In the genomic region with DNA sequence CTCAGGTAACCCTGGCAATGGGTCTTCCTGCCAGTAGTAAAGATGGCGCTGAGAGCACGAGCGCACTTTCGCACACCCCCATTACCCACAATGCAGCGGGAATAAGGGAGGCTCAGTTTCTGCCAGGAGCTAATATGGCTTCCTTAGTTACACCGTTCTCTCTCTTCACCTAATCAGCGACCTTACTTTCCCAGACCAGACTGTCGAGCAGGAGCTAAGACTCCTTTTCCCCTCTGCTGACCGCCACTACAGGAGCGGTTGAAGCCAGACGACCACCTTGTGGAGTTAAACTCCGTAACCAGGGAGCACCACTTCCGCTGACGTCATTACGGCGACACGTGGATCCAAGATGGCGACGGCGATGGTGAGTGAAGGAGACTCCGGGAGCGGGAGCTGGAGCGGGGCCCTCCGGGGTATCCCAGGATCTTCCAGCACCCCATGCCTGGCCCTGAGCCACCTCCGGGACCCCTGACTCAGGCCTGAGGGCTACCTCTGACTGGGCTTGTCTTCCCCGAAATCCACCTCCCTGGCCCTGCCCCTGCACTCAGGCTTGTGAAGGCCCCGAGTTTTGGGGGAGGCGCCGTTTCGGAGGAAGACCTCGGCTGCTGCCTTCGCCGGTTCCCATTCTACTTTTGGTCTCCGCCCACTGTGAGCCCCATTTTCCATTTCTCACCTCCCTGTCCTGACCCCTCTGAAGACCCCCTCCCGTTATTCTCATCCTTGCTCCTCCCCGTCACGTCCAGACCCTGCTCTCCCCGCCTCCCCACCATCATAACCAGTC, we compare ENCODE assay signal across 8 cellular contexts. TPM values are rescaled to one million over a fixed set of nuclear protein-coding genes. Genes with fewer than 3 reads are reported as not detected.
DNase-seq lines count a peak whose midpoint lies in the region; ATAC-seq and TF ChIP-seq lines count a peak whose summit lies in the region.

Gene TM9SF4, plus strand, starts transcription at position 323 of the 781 bp plus-strand sequence. Its CDS starts 27 bp downstream, at position 350.

- H2BK120ac ChIP-seq in IMR-90 (ENCODE audit: low read depth, low read length), result peak within 1 kb of the TSS; percentile 98

- H3K18ac ChIP-seq in IMR-90 (ENCODE audit: low read depth, low read length), result peak within 1 kb of the TSS; percentile 99

- H3K4me1 ChIP-seq in IMR-90 (ENCODE audit: control insufficient read depth, insufficient read depth, low read length) (peaks cover 4% of the 10 kb centered on the region), mononuclear cell (ENCODE audit: insufficient read depth, low read length) (peaks cover 46% of the 10 kb centered on the region)

- H2AFZ ChIP-seq in IMR-90 (replicated peaks; ENCODE audit: low read length, poor library complexity), result peak within 1 kb of the TSS; percentile 100

- TF ChIP-seq RAD21 in IMR-90 (IDR thresholded peaks at IDR 0.05; ENCODE audit: low read length), result no peak

- peaks cover 21 to 47% of the 10 kb centered on the region in 2 experiments; a peak in 3 of 4 replicates for H3K79me1 ChIP-seq in IMR-90 (ENCODE audit: low read depth in 1 of 2, low read length in 2 of 2)

- ATAC-seq in GM21528 (IDR thresholded peaks at IDR 0.05; ENCODE audit: low FRiP score, unreplicated experiment) (peak; percentile 84), IMR-90 (ENCODE audit: low read depth) (peak; percentile 88)

- H3K56ac ChIP-seq in IMR-90 (ENCODE audit: extremely low read depth, insufficient read depth, low read length), result peak within 1 kb of the TSS; percentile 100

- peak within 1 kb of the TSS; percentile 93 to 98 for H4K8ac ChIP-seq in IMR-90 (ENCODE audit: low read depth in 2 of 2, low read length in 2 of 2)

- H2BK5ac ChIP-seq in IMR-90 (ENCODE audit: low read depth, low read length, poor library complexity, severe bottlenecking), result peak within 1 kb of the TSS; percentile 99

- no peaks in the 10 kb centered on the region for H3K9me3 ChIP-seq in IMR-90 (ENCODE audit: control insufficient read depth, insufficient read depth, low read length)
- H3K9me3 ChIP-seq in mononuclear cell (ENCODE audit: low read depth, low read length), result no peaks in the 10 kb centered on the region

- TSS peak; percentile 55 for BruUV-seq in IMR-90 (replicated peaks; lab: Mats Ljungman, UMichigan)

- peak; percentile 98 for DNase-seq in DMS 273 (lab: John Stamatoyannopoulos, UW; ENCODE audit: unreplicated experiment)
- peak; percentile 94 for DNase-seq in IMR-90
- peak; percentile 96 for DNase-seq in OCI-M1 (lab: John Stamatoyannopoulos, UW)
- DNase-seq in activated T-cell treated with anti-CD3 and anti-CD28 coated beads for 4 hours, result peak; percentile 88
- DNase-seq in epithelial cell of esophagus (ENCODE audit: low read depth), result peak; percentile 94
- peak; percentile 75 to 79 for DNase-seq in stimulated activated CD8-positive, alpha-beta memory T cell treated with anti-CD3 and anti-CD28 coated beads, Interleukin-4, amount 100 ng/mL, for 1 hour (ENCODE audit: low read depth in 2 of 2, low spot score in 1 of 2)

- peak within 1 kb of the TSS; percentile 100 for H3K9ac ChIP-seq in IMR-90 (ENCODE audit: low read depth, low read length)

- intact Hi-C loops in IMR-90 (cut with micrococcal nuclease), result no loop called here

- H3K4me2 ChIP-seq in IMR-90 (ENCODE audit: low read depth, low read length), result peak within 1 kb of the TSS; percentile 97

- peak within 1 kb of the TSS; percentile 100 for H4K5ac ChIP-seq in IMR-90 (ENCODE audit: low read depth, low read length)

- H3K27me3 ChIP-seq in IMR-90 (ENCODE audit: control insufficient read depth, insufficient read depth, low read length) (peaks cover 2% of the 10 kb centered on the region; the same call in 1 of the 2 replicates), mononuclear cell (ENCODE audit: insufficient read depth, low read length) (no peaks in the 10 kb centered on the region)

- H3K4me3 ChIP-seq in IMR-90 (ENCODE audit: insufficient read depth, low read depth, low read length) (peak within 1 kb of the TSS; percentile 77), epithelial cell of esophagus (ENCODE audit: low read length) (peak within 1 kb of the TSS; percentile 89), mononuclear cell (ENCODE audit: low read length) (peak within 1 kb of the TSS; percentile 82)

- H2AK9ac ChIP-seq in IMR-90 (replicated peaks; ENCODE audit: low read depth, low read length, poor library complexity), result peak within 1 kb of the TSS; percentile 97

- peak within 1 kb of the TSS; percentile 96 for H2AK5ac ChIP-seq in IMR-90 (ENCODE audit: low read depth, low read length)

- WGBS in IMR-90 (ENCODE audit: extremely low coverage in 2 of 2, insufficient read length in 1 of 2), 2 experiments, result 0% methylated on average over 15 of the region's 38 CpGs; no CpG with 5 or more reads in 1 of the 2 experiments

- POLR2A ChIA-PET in IMR-90 (lab: Charles Lee; ENCODE audit: unreplicated experiment), result no interaction called here

- in situ Hi-C loops in IMR-90 (cut with MboI; ENCODE audit: low sequenced_read_pairs), result no loop called here

- peaks cover 30% of the 10 kb centered on the region for H4K20me1 ChIP-seq in IMR-90 (ENCODE audit: insufficient read depth, low read length)

- peak within 1 kb of the TSS; percentile 98; the same call in 2 of the 3 replicates for H2BK15ac ChIP-seq in IMR-90 (ENCODE audit: low read depth, low read length)

- peaks cover 9% of the 10 kb centered on the region for H3K9me1 ChIP-seq in IMR-90 (ENCODE audit: insufficient read depth, low read length)

- peak; percentile 95 for TF ChIP-seq POLR2A in IMR-90 (IDR thresholded peaks at IDR 0.05; ENCODE audit: low read depth, low read length)

- dilution Hi-C loops in IMR-90 (cut with HindIII; ENCODE audit: low sequenced_read_pairs, unreplicated experiment), result no loop called here

- peak within 1 kb of the TSS; percentile 97 for H3K23ac ChIP-seq in IMR-90 (ENCODE audit: low read depth, low read length)

- peak within 1 kb of the TSS; percentile 98 for H3K4ac ChIP-seq in IMR-90 (ENCODE audit: low read depth, low read length)

- peak within 1 kb of the TSS; percentile 97 for H2BK20ac ChIP-seq in IMR-90 (ENCODE audit: low read depth, low read length)

- CTCF ChIA-PET in IMR-90 (lab: Yijun Ruan, JAX), result no interaction called here

- peak within 1 kb of the TSS; percentile 99 for H3K27ac ChIP-seq in IMR-90 (ENCODE audit: insufficient read depth, low read length)

- H3K14ac ChIP-seq in IMR-90 (replicated peaks; ENCODE audit: low read depth, low read length), result peak within 1 kb of the TSS; percentile 99

- TF ChIP-seq CTCF in IMR-90 (conservative IDR thresholded peaks at IDR 0.05; ENCODE audit: low read depth, low read length), result no peak
- TF ChIP-seq CTCF in epithelial cell of esophagus (IDR thresholded peaks at IDR 0.05; ENCODE audit: insufficient read depth, low read depth, low read length, missing control alignments), result no peak

- H3K36me3 ChIP-seq in IMR-90 (ENCODE audit: control insufficient read depth, insufficient read depth, low read length), result no peaks in the 10 kb centered on the region

- H4K91ac ChIP-seq in IMR-90 (ENCODE audit: insufficient read depth, low read depth, low read length), result peak within 1 kb of the TSS; percentile 99

TF ChIP-seq in IMR-90, 13 proteins besides CTCF, POLR2A, EP300 and RAD21:
- TF ChIP-seq RFX5 (IDR thresholded peaks at IDR 0.05; ENCODE audit: low read depth, low read length) (no peak), USF2 (IDR thresholded peaks at IDR 0.05; ENCODE audit: low read depth, low read length) (peak; percentile 66; the same call in 1 of the 2 replicates), CEBPB (IDR thresholded peaks at IDR 0.05; ENCODE audit: low read depth, low read length) (no peak), ELK1 (IDR thresholded peaks at IDR 0.05; ENCODE audit: borderline replicate concordance, low read depth, low read length) (no peak), SMC3 (IDR thresholded peaks at IDR 0.05; ENCODE audit: low read depth, low read length) (no peak), BHLHE40 (IDR thresholded peaks at IDR 0.05; ENCODE audit: low read depth, low read length) (peak; percentile 87), MXI1 (IDR thresholded peaks at IDR 0.05; ENCODE audit: borderline replicate concordance, low read depth, low read length) (peak; percentile 58; the same call in 1 of the 2 replicates), NFE2L2 (IDR thresholded peaks at IDR 0.05; ENCODE audit: low read depth, low read length) (no peak), MAZ (IDR thresholded peaks at IDR 0.05; ENCODE audit: borderline replicate concordance, low read depth, low read length) (peak; percentile 65; the same call in 1 of the 2 replicates), CHD1 (IDR thresholded peaks at IDR 0.05; ENCODE audit: low read depth, low read length) (peak; percentile 90), MAFK (IDR thresholded peaks at IDR 0.05; ENCODE audit: low read depth, low read length) (0 out of 2 replicates have a peak, but pooled peaks have one; percentile 1), FOS (IDR thresholded peaks at IDR 0.05; ENCODE audit: low read depth, low read length) (no peak), RCOR1 (IDR thresholded peaks at IDR 0.05; ENCODE audit: insufficient replicate concordance, low read length) (no peak)
TF ChIP-seq in IMR-90: peak in this region for 6.

RNA-seq across cellular contexts. Expression of gene TM9SF4, which starts in this region (rescaled TPM):
- total RNA-seq in IMR-90 (2012; rRNA removed), result 31.1 and 35.3 TPM in 2 replicates
- 59.1 and 62.0 TPM in 2 replicates for polyA plus RNA-seq in IMR-90 (2012; rRNA removed)
- 32.6 and 42.6 TPM in 2 replicates for polyA plus RNA-seq in IMR-90 (2012; cell fraction: cytosol; rRNA removed)
- polyA plus RNA-seq in IMR-90 (2012; cell fraction: nucleus; rRNA removed; ENCODE audit: low replicate concordance), result 54.6 and 63.8 TPM in 2 replicates
- 20.5 TPM for total RNA-seq in mononuclear cell

Comparison
In these comparisons a context has a peak if more than half of its experiments do, and no peak if none do; other contexts are left out.
1. Peak in every context shown above with its lines: DNase-seq, ATAC-seq, H3K4me3 ChIP-seq and H3K27ac ChIP-seq.